In the genomic region with DNA sequence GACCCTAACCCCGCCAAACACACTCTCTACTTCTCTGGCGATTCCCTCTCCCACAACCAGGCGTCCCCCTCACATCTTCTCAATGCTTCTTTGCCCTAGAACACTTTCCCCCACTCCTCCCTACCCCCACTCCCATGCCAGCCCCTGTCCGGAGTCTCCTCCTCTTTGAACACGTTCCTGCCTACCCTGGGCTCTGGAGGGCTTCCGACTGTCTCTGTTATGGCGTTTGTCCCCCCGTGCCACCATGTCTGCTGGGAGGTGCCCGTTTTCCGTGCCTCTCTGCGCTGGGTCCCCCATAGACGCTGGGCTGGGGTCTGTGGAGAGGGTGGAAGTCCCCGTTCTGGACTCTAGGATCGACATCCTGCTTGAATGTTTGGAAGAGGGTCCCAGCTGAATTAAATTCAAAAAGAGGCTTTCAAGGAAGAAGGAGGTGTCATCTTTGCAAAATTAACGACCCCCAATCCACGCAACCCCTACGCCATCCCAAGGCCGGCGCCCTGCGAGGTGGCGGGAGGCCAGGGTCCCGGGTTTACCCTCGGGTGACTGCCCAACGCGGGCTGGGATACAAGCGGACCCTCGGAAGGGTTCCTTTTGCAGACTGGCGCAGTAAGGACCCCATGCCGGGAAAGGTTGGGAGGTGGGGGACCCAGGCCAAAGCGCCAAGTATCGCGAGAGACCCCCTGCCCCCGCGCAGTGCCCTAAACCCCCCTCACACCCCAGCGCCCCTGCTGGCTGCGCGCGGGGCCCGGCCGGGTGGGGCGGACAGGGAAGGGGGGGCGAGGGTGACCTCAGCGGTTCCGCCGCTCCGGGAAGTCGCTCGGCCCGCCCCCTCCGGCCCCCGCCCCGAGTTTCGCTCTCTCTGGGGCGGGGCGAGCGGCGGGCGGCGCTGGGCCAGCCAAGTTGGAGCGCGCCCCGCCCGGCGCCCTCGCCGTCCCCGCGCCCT, we compare ENCODE assay signal across 8 cellular contexts. TPM values are rescaled to one million over a fixed set of nuclear protein-coding genes. Genes with fewer than 3 reads are reported as not detected.
DNase-seq lines count a peak whose midpoint lies in the region; ATAC-seq and TF ChIP-seq lines count a peak whose summit lies in the region.

No MANE protein-coding gene starts in this region.

- intact Hi-C loops in Right ventricle myocardium superior (cut with DNase I) (no loop called here), transverse colon (cut with DNase I; ENCODE audit: low total_unique reads) (no loop called here)

- no peaks in the 10 kb centered on the region for H3K36me3 Mint-ChIP-seq in activated naive CD8-positive, alpha-beta T cell

- H3K36me3 ChIP-seq in parathyroid adenoma (ENCODE audit: control insufficient read depth, insufficient read depth, low read length) (no peaks in the 10 kb centered on the region), transverse colon (no peaks in the 10 kb centered on the region)

- H3K9ac ChIP-seq in parathyroid adenoma, result no peak overlapping the region

- 28 to 45% methylated on average over 8 to 29 of the region's 68 CpGs for WGBS in transverse colon (ENCODE audit: low coverage in 1 of 2), 2 donors

- no peaks in the 10 kb centered on the region for H3K27me3 ChIP-seq in parathyroid adenoma (ENCODE audit: control insufficient read depth, insufficient read depth, low read length)
- H3K27me3 ChIP-seq in transverse colon, result no peaks in the 10 kb centered on the region

- TF ChIP-seq POLR2A in transverse colon (IDR thresholded peaks at IDR 0.05), result peak; percentile 31

- DNase-seq in NCI-H524 (lab: John Stamatoyannopoulos, UW) (peak; percentile 36 to 78), NCI-H524 treated with DMSO at 0.1 percent for 48 hours (lab: John Stamatoyannopoulos, UW) (no peak), Right ventricle myocardium superior (peak; percentile 94), transverse colon (peak; percentile 92)

- H3K79me2 ChIP-seq in parathyroid adenoma, result no peaks in the 10 kb centered on the region

- peak overlapping the region; percentile 46 for H3K27ac Mint-ChIP-seq in activated naive CD8-positive, alpha-beta T cell

- H3K27me3 Mint-ChIP-seq in activated naive CD8-positive, alpha-beta T cell, result no peaks in the 10 kb centered on the region

- H3K4me2 ChIP-seq in parathyroid adenoma (ENCODE audit: low read length), result peak overlapping the region; percentile 64

- peaks cover 35% of the 10 kb centered on the region for H3K4me1 Mint-ChIP-seq in activated naive CD8-positive, alpha-beta T cell (ENCODE audit: low read depth)

- H3K27ac ChIP-seq in parathyroid adenoma (peak overlapping the region; percentile 82), transverse colon (peak overlapping the region; percentile 90 to 94 (median 91))

- peak overlapping the region; percentile 74 for H3K4me3 Mint-ChIP-seq in activated naive CD8-positive, alpha-beta T cell

- in situ Hi-C loops in transverse colon (cut with MboI; ENCODE audit: low pct_ligation_motif_present in 1 of 4, low pct_unique_long_range_greater_than_20kb in 1 of 4, low sequenced_read_pairs in 3 of 4), result no loop called here

- no peak for TF ChIP-seq EP300 in transverse colon (IDR thresholded peaks at IDR 0.05; ENCODE audit: low read depth)

- ATAC-seq in HG03342 (IDR thresholded peaks at IDR 0.05; ENCODE audit: unreplicated experiment), result peak; percentile 39
- ATAC-seq in SK-N-SH treated with all-trans-retinoic acid at 6 μM for 48 hours, result peak; percentile 49
- peak; percentile 83 for ATAC-seq in Right ventricle myocardium superior (ENCODE audit: poor library complexity)

- H3K9me3 Mint-ChIP-seq in activated naive CD8-positive, alpha-beta T cell (ENCODE audit: low read depth), result no peaks in the 10 kb centered on the region

- H3K4me1 ChIP-seq in parathyroid adenoma, result peaks cover 11% of the 10 kb centered on the region
- peaks cover 16 to 45% (median 31%) of the 10 kb centered on the region in 4 donors for H3K4me1 ChIP-seq in transverse colon

- TF ChIP-seq CTCF in parathyroid adenoma (IDR thresholded peaks at IDR 0.05) (peak; percentile 26), transverse colon (IDR thresholded peaks at IDR 0.05) (peak; percentile 45 to 74 (median 54))

- H3K4me3 ChIP-seq in parathyroid adenoma (ENCODE audit: low read depth, low read length) (peak overlapping the region; percentile 52), transverse colon (peak overlapping the region; percentile 41 to 64 (median 58))

- H2AFZ ChIP-seq in parathyroid adenoma, result peak overlapping the region; percentile 78

- no peaks in the 10 kb centered on the region for H3K9me3 ChIP-seq in parathyroid adenoma (ENCODE audit: control insufficient read depth, low read length)
- no peaks in the 10 kb centered on the region for H3K9me3 ChIP-seq in transverse colon

TF ChIP-seq in SK-N-SH treated with all-trans-retinoic acid at 6 μM for 48 hours, 23 proteins besides CTCF, POLR2A, EP300 and RAD21:
- TF ChIP-seq, protein P1, sequence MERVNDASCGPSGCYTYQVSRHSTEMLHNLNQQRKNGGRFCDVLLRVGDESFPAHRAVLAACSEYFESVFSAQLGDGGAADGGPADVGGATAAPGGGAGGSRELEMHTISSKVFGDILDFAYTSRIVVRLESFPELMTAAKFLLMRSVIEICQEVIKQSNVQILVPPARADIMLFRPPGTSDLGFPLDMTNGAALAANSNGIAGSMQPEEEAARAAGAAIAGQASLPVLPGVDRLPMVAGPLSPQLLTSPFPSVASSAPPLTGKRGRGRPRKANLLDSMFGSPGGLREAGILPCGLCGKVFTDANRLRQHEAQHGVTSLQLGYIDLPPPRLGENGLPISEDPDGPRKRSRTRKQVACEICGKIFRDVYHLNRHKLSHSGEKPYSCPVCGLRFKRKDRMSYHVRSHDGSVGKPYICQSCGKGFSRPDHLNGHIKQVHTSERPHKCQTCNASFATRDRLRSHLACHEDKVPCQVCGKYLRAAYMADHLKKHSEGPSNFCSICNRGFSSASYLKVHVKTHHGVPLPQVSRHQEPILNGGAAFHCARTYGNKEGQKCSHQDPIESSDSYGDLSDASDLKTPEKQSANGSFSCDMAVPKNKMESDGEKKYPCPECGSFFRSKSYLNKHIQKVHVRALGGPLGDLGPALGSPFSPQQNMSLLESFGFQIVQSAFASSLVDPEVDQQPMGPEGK (CRISPR knock-in tag; IDR thresholded peaks at IDR 0.05; ENCODE audit: borderline replicate concordance), result no peak
- no peak for TF ChIP-seq ZC3H10 (CRISPR knock-in tag; IDR thresholded peaks at IDR 0.05)
- TF ChIP-seq ZFP30 (CRISPR knock-in tag; IDR thresholded peaks at IDR 0.05), result no peak
- no peak for TF ChIP-seq RARB (CRISPR knock-in tag; IDR thresholded peaks at IDR 0.05)
- no peak for TF ChIP-seq TSHZ2 (CRISPR knock-in tag; IDR thresholded peaks at IDR 0.05)
- TF ChIP-seq ARNTL (CRISPR knock-in tag; IDR thresholded peaks at IDR 0.05; ENCODE audit: borderline replicate concordance, low read depth), result no peak
- no peak for TF ChIP-seq SNAI2 (CRISPR knock-in tag; IDR thresholded peaks at IDR 0.05)
- TF ChIP-seq ZNF70 (CRISPR knock-in tag; IDR thresholded peaks at IDR 0.05), result no peak

RNA-seq across cellular contexts. Expression of gene ZBTB42, which starts 1.0 kb away (rescaled TPM):
- total RNA-seq in Right ventricle myocardium superior (5.0 TPM), transverse colon (10 to 100 TPM in 2 of 4 donors, 1 to 10 TPM in 2; 5.9 to 24.3 (median 11.7) TPM)

RNA-seq across cellular contexts. Expression of gene AKT1, which starts 4.4 kb away (rescaled TPM):
- total RNA-seq in Right ventricle myocardium superior (120 TPM), transverse colon (100 to 1,000 TPM in 3 of 4 donors, 10 to 100 TPM in 1; 85.4 to 310 (median 136) TPM)

RNA-seq across cellular contexts. Expression of gene SIVA1, which starts 47.0 kb away (rescaled TPM):
- total RNA-seq in Right ventricle myocardium superior (60.7 TPM), transverse colon (100 to 1,000 TPM; 189 to 397 (median 203) TPM)
